Comparison of ENCODE assay signal across 24 cellular contexts in genomic region chrX:34917146-34917545, GRCh38. TPM values are rescaled to one million over a fixed set of nuclear protein-coding genes. Genes with fewer than 3 reads are reported as not detected.
DNase-seq lines count a peak whose midpoint lies in the region; ATAC-seq and TF ChIP-seq lines count a peak whose summit lies in the region.
"Had no signal": no experiment of that assay in that cellular context is flagged by ENCODE, and none has a peak within 500 bp of the region (broad histone marks: within the 10 kb centered on the region; RNA-seq: fewer than 3 reads in every experiment).

No MANE protein-coding gene starts in this region.

- CTCF ChIA-PET in SK-N-SH (lab: Yijun Ruan, JAX) = no interaction called here
- CTCF ChIA-PET in PC-3 (lab: Charles Lee) = no interaction called here

- no peak overlapping the region for H4K91ac ChIP-seq in mesenchymal stem cell (ENCODE audit: low read length)

- H2AK5ac ChIP-seq in mesenchymal stem cell (ENCODE audit: low read length, severe bottlenecking) = no peak overlapping the region

- no peak overlapping the region for H3K4me3 Mint-ChIP-seq in activated naive CD8-positive, alpha-beta T cell treated with anti-CD3 and anti-CD28 coated beads for 36 hours
- H3K4me3 Mint-ChIP-seq: H9, IgD-negative memory B cell had no signal

- intact Hi-C loops in PC-3 (cut with micrococcal nuclease) = loop anchor here (5.0 kb wide), 1 partner anchor 180 kb away; no protein-coding TSS in a partner anchor

- H3K27me3 Mint-ChIP-seq in activated naive CD8-positive, alpha-beta T cell treated with anti-CD3 and anti-CD28 coated beads for 36 hours = no peaks in the 10 kb centered on the region
- H3K27me3 Mint-ChIP-seq: IgD-negative memory B cell had no signal

- H3K4ac ChIP-seq in mesenchymal stem cell (ENCODE audit: low read depth in 1 of 2, low read length in 2 of 2) = no peak overlapping the region

- H3K4me1 Mint-ChIP-seq in activated naive CD8-positive, alpha-beta T cell treated with anti-CD3 and anti-CD28 coated beads for 36 hours = no peaks in the 10 kb centered on the region
- H3K4me1 Mint-ChIP-seq: H9, IgD-negative memory B cell had no signal

- H3K4me1 ChIP-seq in SK-N-SH (ENCODE audit: control insufficient read depth in 1 of 2, insufficient read depth in 2 of 2, low read depth in 1 of 2, low read length in 1 of 2) (no peaks in the 10 kb centered on the region), PC-3 (ENCODE audit: insufficient read depth, low read length) (peaks cover 14% of the 10 kb centered on the region; the same call in 1 of the 2 replicates), mesenchymal stem cell (ENCODE audit: control insufficient read depth, insufficient read depth, low read depth, low read length) (no peaks in the 10 kb centered on the region)
- H3K4me1 ChIP-seq: Peyer's patch, SJCRH30 had no signal

- no peak overlapping the region for H2AFZ ChIP-seq in SK-N-SH (ENCODE audit: low read depth)
- H2AFZ ChIP-seq in PC-3 (ENCODE audit: low read length) = 0 out of 2 replicates have a peak overlapping the region, but pooled peaks have one; percentile 18
- H2AFZ ChIP-seq in mesenchymal stem cell (ENCODE audit: low read depth, low read length) = no peak overlapping the region

- BruUV-seq in PC-3 (replicated peaks; lab: Mats Ljungman, UMichigan) = no TSS peak

- H3K4me3 ChIP-seq in SK-N-SH (ENCODE audit: low read depth in 2 of 2, low read length in 1 of 2) (no peak overlapping the region), PC-3 (ENCODE audit: low read length) (no peak overlapping the region), mesenchymal stem cell (ENCODE audit: insufficient read depth in 1 of 2, low read depth in 1 of 2, low read length in 2 of 2) (no peak overlapping the region)
- H3K4me3 ChIP-seq: GM12878, MG63, Peyer's patch, SJCRH30 had no signal

- no peak overlapping the region for H2BK15ac ChIP-seq in mesenchymal stem cell (ENCODE audit: low read depth, poor library complexity, severe bottlenecking)

- no peak for TF ChIP-seq EP300 in SK-N-SH (IDR thresholded peaks at IDR 0.05; ENCODE audit: borderline replicate concordance in 1 of 2, low read depth in 1 of 2, low read length in 1 of 2)

- DNase-seq in SK-N-SH (no peak), PC-3 (no peak), mesenchymal stem cell (peak; percentile 73)
- DNase-seq in activated CD8-positive, alpha-beta memory T cell treated with anti-CD3 and anti-CD28 coated beads, Interleukin-2, amount 50 U/mL, for 48 hours = no peak
- no peak for DNase-seq in stimulated activated CD4-positive, alpha-beta T cell treated with anti-CD3 and anti-CD28 coated beads, Interleukin-2, amount 100 ng/mL, for 48 hours
- DNase-seq in stimulated activated CD4-positive, alpha-beta T cell treated with anti-CD3 and anti-CD28 coated beads, Interleukin-15, amount 100 ng/mL, for 24 hours = no peak
- DNase-seq in activated naive CD8-positive, alpha-beta T cell treated with anti-CD3 and anti-CD28 coated beads for 36 hours = no peak
- DNase-seq: 8988T, DMS79, H9, Karpas-422, MG63, NCI-H1417, NCI-H1694 treated with DMSO at 0.1 percent for 48 hours, NCI-H2081 treated with DMSO at 0.1 percent for 48 hours, NCI-H2171 treated with DMSO at 0.1 percent for 48 hours, NCI-H524 treated with DMSO at 0.1 percent for 48 hours, NCI-H82, Peyer's patch, SJCRH30 had no signal

- POLR2A ChIA-PET in SK-N-SH (lab: Yijun Ruan, JAX) = no interaction called here
- POLR2A ChIA-PET in PC-3 (lab: Charles Lee; ENCODE audit: unreplicated experiment) = no interaction called here

- H3K14ac ChIP-seq in mesenchymal stem cell (ENCODE audit: low read length in 2 of 2) = no peak overlapping the region

- H3K36me3 Mint-ChIP-seq in activated naive CD8-positive, alpha-beta T cell treated with anti-CD3 and anti-CD28 coated beads for 36 hours = no peaks in the 10 kb centered on the region
- H3K36me3 Mint-ChIP-seq: IgD-negative memory B cell had no signal

- TF ChIP-seq RAD21 in SK-N-SH (IDR thresholded peaks at IDR 0.05; ENCODE audit: low read length) = no peak

- H3K9ac ChIP-seq in SK-N-SH (no peak overlapping the region), PC-3 (ENCODE audit: low read length) (no peak overlapping the region), mesenchymal stem cell (ENCODE audit: low read length) (no peak overlapping the region)

- no peaks in the 10 kb centered on the region for H3K79me1 ChIP-seq in mesenchymal stem cell (replicated peaks; ENCODE audit: low read length, poor library complexity, severe bottlenecking)

- 13% methylated on average over 1 of the region's 1 CpG for WGBS in SK-N-SH (ENCODE audit: low lambda C conversion rate)
- no CpG with 5 or more reads among the region's 1 CpG for WGBS in mesenchymal stem cell

- H3F3A ChIP-seq in SK-N-SH (replicated peaks; ENCODE audit: insufficient read depth) (no peaks in the 10 kb centered on the region), PC-3 (ENCODE audit: low read length, unreplicated experiment) (no peaks in the 10 kb centered on the region)

- ATAC-seq in SK-N-SH treated with all-trans-retinoic acid at 6 μM for 48 hours = no peak
- no peak for ATAC-seq in PC-3
- ATAC-seq: GM12878 had no signal

- H2BK5ac ChIP-seq in mesenchymal stem cell (ENCODE audit: low read depth, low read length, poor library complexity, severe bottlenecking) = no peak overlapping the region

- no peaks in the 10 kb centered on the region for H3K9me2 ChIP-seq in SK-N-SH
- H3K9me2 ChIP-seq in PC-3 (replicated peaks; ENCODE audit: low read length) = no peaks in the 10 kb centered on the region

- TF ChIP-seq CTCF in SK-N-SH (IDR thresholded peaks at IDR 0.05) = no peak
- no peak for TF ChIP-seq CTCF in PC-3 (conservative IDR thresholded peaks at IDR 0.05; ENCODE audit: low read depth, low read length)

- H3K23ac ChIP-seq in mesenchymal stem cell (ENCODE audit: low read length in 2 of 2) = no peak overlapping the region

- no peak overlapping the region for H3K27ac Mint-ChIP-seq in activated naive CD8-positive, alpha-beta T cell treated with anti-CD3 and anti-CD28 coated beads for 36 hours
- H3K27ac Mint-ChIP-seq: H9, IgD-negative memory B cell had no signal

- no peak overlapping the region for H3K18ac ChIP-seq in mesenchymal stem cell (ENCODE audit: low read depth in 1 of 2, low read length in 2 of 2)

- H3K4me2 ChIP-seq in SK-N-SH (0 out of 2 replicates have a peak overlapping the region, but pooled peaks have one; percentile 25), PC-3 (ENCODE audit: low read length) (peak overlapping the region; percentile 59; the same call in 1 of the 2 replicates), mesenchymal stem cell (ENCODE audit: low read length, poor library complexity, severe bottlenecking) (no peak overlapping the region)

- H4K20me1 ChIP-seq in SK-N-SH (ENCODE audit: insufficient read depth) (no peaks in the 10 kb centered on the region), PC-3 (ENCODE audit: low read length) (no peaks in the 10 kb centered on the region)

- H3K36me3 ChIP-seq in SK-N-SH (replicated peaks in 1 of 2; ENCODE audit: control insufficient read depth in 1 of 2, insufficient read depth in 2 of 2, low read length in 1 of 2) = no peaks in the 10 kb centered on the region
- no peaks in the 10 kb centered on the region for H3K36me3 ChIP-seq in PC-3 (ENCODE audit: low read depth, low read length)
- H3K36me3 ChIP-seq in mesenchymal stem cell (ENCODE audit: control insufficient read depth in 1 of 2, insufficient read depth in 2 of 2, low read depth in 1 of 2, low read length in 2 of 2) = no peaks in the 10 kb centered on the region
- H3K36me3 ChIP-seq: MG63, Peyer's patch, SJCRH30 had no signal

- no peaks in the 10 kb centered on the region for H3K9me3 ChIP-seq in SK-N-SH
- H3K9me3 ChIP-seq in PC-3 (ENCODE audit: low read length) = no peaks in the 10 kb centered on the region
- H3K9me3 ChIP-seq in mesenchymal stem cell (ENCODE audit: control insufficient read depth, low read length) = no peaks in the 10 kb centered on the region
- H3K9me3 ChIP-seq: MG63, Peyer's patch, SJCRH30 had no signal

- no peak overlapping the region for H4K8ac ChIP-seq in mesenchymal stem cell (ENCODE audit: low read length)

- no peak overlapping the region for H2BK12ac ChIP-seq in mesenchymal stem cell (ENCODE audit: low read length in 2 of 2)

- H2BK120ac ChIP-seq in mesenchymal stem cell (ENCODE audit: low read depth, low read length) = no peak overlapping the region

- peaks cover 9% of the 10 kb centered on the region; the same call in 1 of the 2 replicates for H3K27me3 ChIP-seq in SK-N-SH (ENCODE audit: insufficient read depth)
- H3K27me3 ChIP-seq in PC-3 (ENCODE audit: low read length) = no peaks in the 10 kb centered on the region
- H3K27me3 ChIP-seq in mesenchymal stem cell (ENCODE audit: control insufficient read depth in 1 of 2, insufficient read depth in 1 of 2, low read length in 2 of 2) = no peaks in the 10 kb centered on the region
- H3K27me3 ChIP-seq: MG63, Peyer's patch, SJCRH30 had no signal

- H3K79me2 ChIP-seq in SK-N-SH (ENCODE audit: insufficient read depth) (no peaks in the 10 kb centered on the region), PC-3 (ENCODE audit: low read length) (no peaks in the 10 kb centered on the region)

- peaks cover 2% of the 10 kb centered on the region for H3K9me3 Mint-ChIP-seq in activated naive CD8-positive, alpha-beta T cell treated with anti-CD3 and anti-CD28 coated beads for 36 hours

- no peak overlapping the region for H3K27ac ChIP-seq in SK-N-SH (ENCODE audit: low read depth in 2 of 2, low read length in 1 of 2)
- no peak overlapping the region for H3K27ac ChIP-seq in PC-3 (ENCODE audit: low read length)
- H3K27ac ChIP-seq in mesenchymal stem cell (ENCODE audit: low read length, poor library complexity, severe bottlenecking) = no peak overlapping the region
- H3K27ac ChIP-seq: C4-2B, Peyer's patch, SJCRH30 had no signal

TF ChIP-seq in SK-N-SH, 30 proteins besides CTCF, POLR2A, EP300 and RAD21 (continues in another document):
- TF ChIP-seq TAF1 (IDR thresholded peaks at IDR 0.05; ENCODE audit: borderline replicate concordance, low read depth, low read length) (no peak), POLR2AphosphoS5 (IDR thresholded peaks at IDR 0.05; ENCODE audit: low read depth, low read length) (no peak)

TF ChIP-seq in SK-N-SH treated with all-trans-retinoic acid at 6 μM for 48 hours, 23 proteins besides CTCF, POLR2A, EP300 and RAD21 (continues in another document):
- no peak for TF ChIP-seq ARNTL (CRISPR knock-in tag; IDR thresholded peaks at IDR 0.05; ENCODE audit: borderline replicate concordance, low read depth)

RNA-seq across cellular contexts. Expression of gene FAM47B, which starts 25.4 kb away (rescaled TPM):
- not detected in 2 replicates for polyA plus RNA-seq in SK-N-SH (2012; rRNA removed)
- polyA plus RNA-seq in SK-N-SH (2012; cell fraction: cytosol; rRNA removed) = not detected in 2 replicates
- polyA plus RNA-seq in SK-N-SH (2012; cell fraction: nucleus; rRNA removed) = not detected in 2 replicates
- total RNA-seq in PC-3 (2014; rRNA removed) = not detected in 2 replicates
- polyA plus RNA-seq in mesenchymal stem cell (2013, experiment 1 of 2) = not detected
- polyA plus RNA-seq in mesenchymal stem cell (2013, experiment 2 of 2) = not detected
- total RNA-seq in activated naive CD8-positive, alpha-beta T cell treated with anti-CD3 and anti-CD28 coated beads for 36 hours = not detected
- total RNA-seq: GM12878, H9, Peyer's patch, SJCRH30 had no signal
- polyA plus RNA-seq: GM12878, IgD-negative memory B cell had no signal
